1 cellular context compared by ENCODE assay signal in genomic region chr16:24852281-24852721, GRCh38.
TF ChIP-seq lines count a peak whose summit lies in the region.

No MANE protein-coding gene starts in this region.

TF ChIP-seq in GM23338, 12 proteins besides CTCF, POLR2A, EP300 and RAD21 (continued from another document):
- TF ChIP-seq ZNF462 (CRISPR knock-in tag; IDR thresholded peaks at IDR 0.05) (no peak), NANOG (IDR thresholded peaks at IDR 0.05; ENCODE audit: borderline replicate concordance) (no peak), ZNF114 (CRISPR knock-in tag; IDR thresholded peaks at IDR 0.05) (no peak), CREB1 (CRISPR knock-in tag; IDR thresholded peaks at IDR 0.05; ENCODE audit: low read depth) (no peak)
